Comparison of ENCODE assay signal across 18 cellular contexts in the genomic region with DNA sequence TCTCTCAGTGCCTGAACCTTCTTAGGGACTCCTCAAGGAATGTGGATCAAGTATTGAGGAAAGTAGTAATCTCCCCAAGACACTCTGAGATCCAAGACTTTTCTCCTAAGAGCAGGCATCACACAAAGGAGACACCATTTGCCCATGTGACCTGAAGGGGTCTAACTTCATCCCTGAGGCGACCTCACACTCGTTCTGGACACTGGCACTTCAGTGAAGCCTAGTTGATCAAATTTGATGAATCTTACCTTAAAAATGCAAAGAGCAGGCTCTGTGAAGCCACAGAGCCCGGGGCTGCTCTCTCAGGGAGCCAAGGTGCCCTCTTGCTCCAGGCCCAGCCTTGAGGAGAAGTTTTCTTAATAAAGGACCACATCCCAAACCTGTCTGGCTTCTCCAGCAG.
A peak's percentile ranks its signal among the peaks of the same experiment; 100 is the strongest.
DNase-seq lines count a peak whose midpoint lies in the region; ATAC-seq and TF ChIP-seq lines count a peak whose summit lies in the region.
"Had no signal": no experiment of that assay in that cellular context is flagged by ENCODE, and none has a peak within 500 bp of the region (broad histone marks: within the 10 kb centered on the region; RNA-seq: fewer than 3 reads in every experiment).

No MANE protein-coding gene starts in this region.

- peak overlapping the region in 1 of 2 experiments; percentile 25 for H3K18ac ChIP-seq in mesenchymal stem cell (ENCODE audit: low read depth in 1 of 2, low read length in 2 of 2)

- DNase-seq in SK-N-SH (no peak), mesenchymal stem cell (no peak), osteocyte (ENCODE audit: extremely low spot score, unreplicated experiment) (peak; percentile 56), AML-193 (lab: John Stamatoyannopoulos, UW) (no peak)
- DNase-seq in activated naive CD8-positive, alpha-beta T cell treated with anti-CD3 and anti-CD28 coated beads, Interleukin-2, amount 50 U/mL, for 24 hours = no peak
- no peak for DNase-seq in activated CD8-positive, alpha-beta T cell treated with anti-CD3 and anti-CD28 coated beads for 36 hours
- DNase-seq: CD4-positive, alpha-beta memory T cell; DMS153; DMS79 had no signal

- no peak overlapping the region for H3K4me2 ChIP-seq in SK-N-SH
- H3K4me2 ChIP-seq in mesenchymal stem cell (ENCODE audit: low read length, poor library complexity, severe bottlenecking) = no peak overlapping the region
- H3K4me2 ChIP-seq: A549, BLaER1 had no signal

- no peaks in the 10 kb centered on the region for H3K9me2 ChIP-seq in SK-N-SH

- H3K4me1 ChIP-seq in SK-N-SH (ENCODE audit: control insufficient read depth in 1 of 2, insufficient read depth in 2 of 2, low read depth in 1 of 2, low read length in 1 of 2) = peaks cover 0 to 9% of the 10 kb centered on the region in 2 experiments; a peak in 2 of 4 replicates
- H3K4me1 ChIP-seq in mesenchymal stem cell (ENCODE audit: control insufficient read depth, insufficient read depth, low read depth, low read length) = peaks cover 3% of the 10 kb centered on the region
- H3K4me1 ChIP-seq: BLaER1, HAP-1 had no signal

- no peak overlapping the region for H3K4me3 Mint-ChIP-seq in osteocyte (ENCODE audit: unreplicated experiment)
- H3K4me3 Mint-ChIP-seq in activated naive CD8-positive, alpha-beta T cell treated with anti-CD3 and anti-CD28 coated beads, Interleukin-2, amount 50 U/mL, for 24 hours = no peak overlapping the region
- H3K4me3 Mint-ChIP-seq in activated CD8-positive, alpha-beta T cell treated with anti-CD3 and anti-CD28 coated beads for 36 hours = no peak overlapping the region
- H3K4me3 Mint-ChIP-seq: CD14-positive monocyte; CD4-positive, alpha-beta memory T cell had no signal

- no peak overlapping the region for H2BK5ac ChIP-seq in mesenchymal stem cell (ENCODE audit: low read depth, low read length, poor library complexity, severe bottlenecking)

- H4K91ac ChIP-seq in mesenchymal stem cell (ENCODE audit: low read length) = no peak overlapping the region

- H3K27me3 Mint-ChIP-seq in osteocyte (ENCODE audit: unreplicated experiment) = no peaks in the 10 kb centered on the region
- peaks cover 9% of the 10 kb centered on the region for H3K27me3 Mint-ChIP-seq in activated naive CD8-positive, alpha-beta T cell treated with anti-CD3 and anti-CD28 coated beads, Interleukin-2, amount 50 U/mL, for 24 hours
- peaks cover 8% of the 10 kb centered on the region for H3K27me3 Mint-ChIP-seq in activated CD8-positive, alpha-beta T cell treated with anti-CD3 and anti-CD28 coated beads for 36 hours

- H3K9me3 Mint-ChIP-seq in osteocyte (ENCODE audit: unreplicated experiment) = no peaks in the 10 kb centered on the region
- no peaks in the 10 kb centered on the region for H3K9me3 Mint-ChIP-seq in activated naive CD8-positive, alpha-beta T cell treated with anti-CD3 and anti-CD28 coated beads, Interleukin-2, amount 50 U/mL, for 24 hours
- no peaks in the 10 kb centered on the region for H3K9me3 Mint-ChIP-seq in activated CD8-positive, alpha-beta T cell treated with anti-CD3 and anti-CD28 coated beads for 36 hours
- H3K9me3 Mint-ChIP-seq: CD4-positive, alpha-beta memory T cell had no signal

- H4K20me1 ChIP-seq in SK-N-SH (ENCODE audit: insufficient read depth) = no peaks in the 10 kb centered on the region
- H4K20me1 ChIP-seq: BLaER1 had no signal

- 0 out of 2 replicates have a peak overlapping the region, but pooled peaks have one; percentile 41 for H2AFZ ChIP-seq in SK-N-SH (ENCODE audit: low read depth)
- no peak overlapping the region for H2AFZ ChIP-seq in mesenchymal stem cell (ENCODE audit: low read depth, low read length)
- H2AFZ ChIP-seq: GM23248 had no signal

- CTCF ChIA-PET in SK-N-SH (lab: Yijun Ruan, JAX) = interaction anchor here (1.0 to 1.1 kb wide), 2 partner anchors 13 to 331 kb away, joined by 3 read pairs; no protein-coding TSS in a partner anchor
- CTCF ChIA-PET in activated CD8-positive, alpha-beta T cell treated with anti-CD3 and anti-CD28 coated beads for 36 hours (lab: Charles Lee) = interaction anchor here (1.9 kb wide), 1 partner anchor 12 kb away, joined by 6 read pairs; no protein-coding TSS in a partner anchor

- H3K4me3 ChIP-seq in SK-N-SH (ENCODE audit: low read depth in 2 of 2, low read length in 1 of 2) (no peak overlapping the region), mesenchymal stem cell (ENCODE audit: insufficient read depth in 1 of 2, low read depth in 1 of 2, low read length in 2 of 2) (no peak overlapping the region)
- H3K4me3 ChIP-seq: A549, BLaER1, GM12878, GM23248, HAP-1 had no signal

- H3K4ac ChIP-seq in mesenchymal stem cell (ENCODE audit: low read depth in 1 of 2, low read length in 2 of 2) = no peak overlapping the region

- no peak overlapping the region for H3K27ac Mint-ChIP-seq in osteocyte (ENCODE audit: unreplicated experiment)
- H3K27ac Mint-ChIP-seq in activated naive CD8-positive, alpha-beta T cell treated with anti-CD3 and anti-CD28 coated beads, Interleukin-2, amount 50 U/mL, for 24 hours = no peak overlapping the region
- no peak overlapping the region for H3K27ac Mint-ChIP-seq in activated CD8-positive, alpha-beta T cell treated with anti-CD3 and anti-CD28 coated beads for 36 hours
- H3K27ac Mint-ChIP-seq: CD14-positive monocyte; CD4-positive, alpha-beta memory T cell had no signal

- no peaks in the 10 kb centered on the region for H3K9me3 ChIP-seq in SK-N-SH
- no peaks in the 10 kb centered on the region for H3K9me3 ChIP-seq in mesenchymal stem cell (ENCODE audit: control insufficient read depth, low read length)
- H3K9me3 ChIP-seq: A549, BLaER1, HAP-1 had no signal

- no peaks in the 10 kb centered on the region for H3F3A ChIP-seq in SK-N-SH (replicated peaks; ENCODE audit: insufficient read depth)

- H2BK120ac ChIP-seq in mesenchymal stem cell (ENCODE audit: low read depth, low read length) = no peak overlapping the region

- peaks cover 9% of the 10 kb centered on the region for H3K4me1 Mint-ChIP-seq in osteocyte (ENCODE audit: unreplicated experiment)
- H3K4me1 Mint-ChIP-seq in activated naive CD8-positive, alpha-beta T cell treated with anti-CD3 and anti-CD28 coated beads, Interleukin-2, amount 50 U/mL, for 24 hours = no peaks in the 10 kb centered on the region
- H3K4me1 Mint-ChIP-seq in activated CD8-positive, alpha-beta T cell treated with anti-CD3 and anti-CD28 coated beads for 36 hours (ENCODE audit: low read depth) = no peaks in the 10 kb centered on the region
- H3K4me1 Mint-ChIP-seq: CD14-positive monocyte; CD4-positive, alpha-beta memory T cell had no signal

- no peaks in the 10 kb centered on the region for H3K36me3 Mint-ChIP-seq in osteocyte (ENCODE audit: unreplicated experiment)
- H3K36me3 Mint-ChIP-seq in activated naive CD8-positive, alpha-beta T cell treated with anti-CD3 and anti-CD28 coated beads, Interleukin-2, amount 50 U/mL, for 24 hours (ENCODE audit: low read depth) = no peaks in the 10 kb centered on the region
- no peaks in the 10 kb centered on the region for H3K36me3 Mint-ChIP-seq in activated CD8-positive, alpha-beta T cell treated with anti-CD3 and anti-CD28 coated beads for 36 hours (ENCODE audit: low read depth)
- H3K36me3 Mint-ChIP-seq: CD14-positive monocyte; CD4-positive, alpha-beta memory T cell had no signal

- no peak overlapping the region for H2BK15ac ChIP-seq in mesenchymal stem cell (ENCODE audit: low read depth, poor library complexity, severe bottlenecking)

- WGBS in SK-N-SH (ENCODE audit: low lambda C conversion rate) = 40% methylated on average over 3 of the region's 3 CpGs
- WGBS in mesenchymal stem cell = 83% methylated on average over 3 of the region's 3 CpGs

- TF ChIP-seq CTCF in SK-N-SH (IDR thresholded peaks at IDR 0.05) = no peak
- TF ChIP-seq CTCF in osteocyte (IDR thresholded peaks at IDR 0.05) = no peak
- no peak for TF ChIP-seq CTCF in activated CD8-positive, alpha-beta T cell treated with anti-CD3 and anti-CD28 coated beads for 36 hours (IDR thresholded peaks at IDR 0.05)

- TF ChIP-seq EP300 in SK-N-SH (IDR thresholded peaks at IDR 0.05; ENCODE audit: borderline replicate concordance in 1 of 2, low read depth in 1 of 2, low read length in 1 of 2) = no peak

- no peak overlapping the region for H3K23ac ChIP-seq in mesenchymal stem cell (ENCODE audit: low read length in 2 of 2)

- H3K27ac ChIP-seq in SK-N-SH (ENCODE audit: low read depth in 2 of 2, low read length in 1 of 2) (no peak overlapping the region), mesenchymal stem cell (ENCODE audit: low read length, poor library complexity, severe bottlenecking) (no peak overlapping the region)
- H3K27ac ChIP-seq: 22Rv1, A549, BLaER1, GM23248 had no signal

- intact Hi-C loops in activated CD8-positive, alpha-beta T cell treated with anti-CD3 and anti-CD28 coated beads for 36 hours (cut with micrococcal nuclease) = no loop called here

- H3K79me1 ChIP-seq in mesenchymal stem cell (replicated peaks; ENCODE audit: low read length, poor library complexity, severe bottlenecking) = no peaks in the 10 kb centered on the region

- POLR2A ChIA-PET in SK-N-SH (lab: Yijun Ruan, JAX) = no interaction called here
- POLR2A ChIA-PET in activated CD8-positive, alpha-beta T cell treated with anti-CD3 and anti-CD28 coated beads for 36 hours (lab: Charles Lee) = interaction anchor here (0.8 kb wide), 1 partner anchor 26 kb away, joined by 3 read pairs; no protein-coding TSS in a partner anchor

- no peaks in the 10 kb centered on the region for H3K36me3 ChIP-seq in SK-N-SH (replicated peaks in 1 of 2; ENCODE audit: control insufficient read depth in 1 of 2, insufficient read depth in 2 of 2, low read length in 1 of 2)
- H3K36me3 ChIP-seq in mesenchymal stem cell (ENCODE audit: control insufficient read depth in 1 of 2, insufficient read depth in 2 of 2, low read depth in 1 of 2, low read length in 2 of 2) = no peaks in the 10 kb centered on the region
- H3K36me3 ChIP-seq: BLaER1, HAP-1 had no signal

- no peak overlapping the region for H2AK5ac ChIP-seq in mesenchymal stem cell (ENCODE audit: low read length, severe bottlenecking)

- H3K79me2 ChIP-seq in SK-N-SH (ENCODE audit: insufficient read depth) = no peaks in the 10 kb centered on the region

- ATAC-seq in SK-N-SH treated with all-trans-retinoic acid at 6 μM for 48 hours = no peak
- no peak for ATAC-seq in activated naive CD8-positive, alpha-beta T cell treated with anti-CD3 and anti-CD28 coated beads, Interleukin-2, amount 50 U/mL, for 24 hours
- no peak for ATAC-seq in activated CD8-positive, alpha-beta T cell treated with anti-CD3 and anti-CD28 coated beads for 36 hours
- ATAC-seq: A549, GM12878, HepG2 had no signal

- H3K9ac ChIP-seq in SK-N-SH = no peak overlapping the region
- H3K9ac ChIP-seq in mesenchymal stem cell (ENCODE audit: low read length) = no peak overlapping the region
- H3K9ac ChIP-seq: BLaER1, GM23248 had no signal

- no peak overlapping the region for H4K8ac ChIP-seq in mesenchymal stem cell (ENCODE audit: low read length)

- no peak overlapping the region for H3K14ac ChIP-seq in mesenchymal stem cell (ENCODE audit: low read length in 2 of 2)

- no peak for TF ChIP-seq RAD21 in SK-N-SH (IDR thresholded peaks at IDR 0.05; ENCODE audit: low read length)

- H2BK12ac ChIP-seq in mesenchymal stem cell (ENCODE audit: low read length in 2 of 2) = peak overlapping the region; percentile 22 to 80

- no peaks in the 10 kb centered on the region for H3K27me3 ChIP-seq in SK-N-SH (ENCODE audit: insufficient read depth)
- no peaks in the 10 kb centered on the region for H3K27me3 ChIP-seq in mesenchymal stem cell (ENCODE audit: control insufficient read depth in 1 of 2, insufficient read depth in 1 of 2, low read length in 2 of 2)
- H3K27me3 ChIP-seq: BLaER1 had no signal
